ENCODE assay signal across 1 cellular context in the genomic region with DNA sequence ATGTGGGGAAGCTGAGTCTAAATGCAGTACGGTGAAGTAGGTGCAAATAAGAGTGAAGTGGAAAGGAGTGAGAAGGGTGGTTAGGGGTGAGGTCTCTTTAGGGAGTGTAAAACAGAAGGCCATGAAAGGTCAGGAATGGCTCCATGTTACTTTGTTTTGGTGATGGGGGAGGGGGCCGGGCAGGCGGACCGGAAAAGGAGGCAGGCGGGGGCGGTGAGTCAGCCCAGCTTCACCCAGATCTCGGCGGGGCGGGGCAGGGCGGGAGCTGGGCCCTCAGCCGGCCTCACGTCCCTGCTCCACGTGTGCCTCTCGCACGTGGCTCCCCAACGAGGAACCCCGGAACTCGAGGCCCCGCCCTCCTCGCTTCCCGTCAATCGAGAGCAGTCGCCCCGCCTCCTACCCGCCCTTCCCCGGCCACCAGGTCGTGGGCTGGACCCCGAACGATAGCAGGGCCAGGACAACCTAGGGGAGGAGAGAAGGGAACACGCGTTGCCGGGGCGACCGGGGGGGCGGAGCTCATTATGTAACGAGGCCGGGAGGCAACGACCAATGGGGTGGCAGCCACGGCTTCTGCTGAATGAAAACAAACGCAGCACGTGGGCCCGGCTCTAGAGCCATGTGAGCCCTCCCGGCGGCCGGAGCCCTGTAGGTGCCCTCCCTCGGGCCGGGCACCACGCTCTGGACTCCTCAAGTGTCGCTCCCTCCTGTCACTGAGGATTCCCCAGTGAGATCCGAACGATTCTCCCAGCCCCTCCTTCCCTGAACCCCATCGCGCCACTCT.
TF ChIP-seq lines count a peak whose summit lies in the region.

No MANE protein-coding gene starts in this region.

TF ChIP-seq in HepG2, 621 proteins besides CTCF, POLR2A, EP300 and RAD21 (continued from another document and continues in another):
- TF ChIP-seq, protein P1, sequence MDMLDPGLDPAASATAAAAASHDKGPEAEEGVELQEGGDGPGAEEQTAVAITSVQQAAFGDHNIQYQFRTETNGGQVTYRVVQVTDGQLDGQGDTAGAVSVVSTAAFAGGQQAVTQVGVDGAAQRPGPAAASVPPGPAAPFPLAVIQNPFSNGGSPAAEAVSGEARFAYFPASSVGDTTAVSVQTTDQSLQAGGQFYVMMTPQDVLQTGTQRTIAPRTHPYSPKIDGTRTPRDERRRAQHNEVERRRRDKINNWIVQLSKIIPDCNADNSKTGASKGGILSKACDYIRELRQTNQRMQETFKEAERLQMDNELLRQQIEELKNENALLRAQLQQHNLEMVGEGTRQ (IDR thresholded peaks at IDR 0.05; ENCODE audit: low read depth, low read length) = peak; percentile 68
- TF ChIP-seq, protein P1 (CRISPR knock-in tag; IDR thresholded peaks at IDR 0.05; ENCODE audit: borderline replicate concordance) = peak; percentile 80
- peak; percentile 97 for TF ChIP-seq SOX5 (CRISPR knock-in tag; IDR thresholded peaks at IDR 0.05; ENCODE audit: borderline replicate concordance)
- TF ChIP-seq MXD4 (CRISPR knock-in tag; IDR thresholded peaks at IDR 0.05) = peak; percentile 100
- no peak for TF ChIP-seq ZNF530 (CRISPR knock-in tag; IDR thresholded peaks at IDR 0.05; ENCODE audit: low read depth)
- TF ChIP-seq ZNF619 (CRISPR knock-in tag; IDR thresholded peaks at IDR 0.05) = no peak
- peak; percentile 40; the same call in 1 of the 2 replicates for TF ChIP-seq CHD2 (IDR thresholded peaks at IDR 0.05; ENCODE audit: low read depth, low read length)
- peak; percentile 93 for TF ChIP-seq ZNF331 (CRISPR knock-in tag; IDR thresholded peaks at IDR 0.05)
- TF ChIP-seq, protein P2, sequence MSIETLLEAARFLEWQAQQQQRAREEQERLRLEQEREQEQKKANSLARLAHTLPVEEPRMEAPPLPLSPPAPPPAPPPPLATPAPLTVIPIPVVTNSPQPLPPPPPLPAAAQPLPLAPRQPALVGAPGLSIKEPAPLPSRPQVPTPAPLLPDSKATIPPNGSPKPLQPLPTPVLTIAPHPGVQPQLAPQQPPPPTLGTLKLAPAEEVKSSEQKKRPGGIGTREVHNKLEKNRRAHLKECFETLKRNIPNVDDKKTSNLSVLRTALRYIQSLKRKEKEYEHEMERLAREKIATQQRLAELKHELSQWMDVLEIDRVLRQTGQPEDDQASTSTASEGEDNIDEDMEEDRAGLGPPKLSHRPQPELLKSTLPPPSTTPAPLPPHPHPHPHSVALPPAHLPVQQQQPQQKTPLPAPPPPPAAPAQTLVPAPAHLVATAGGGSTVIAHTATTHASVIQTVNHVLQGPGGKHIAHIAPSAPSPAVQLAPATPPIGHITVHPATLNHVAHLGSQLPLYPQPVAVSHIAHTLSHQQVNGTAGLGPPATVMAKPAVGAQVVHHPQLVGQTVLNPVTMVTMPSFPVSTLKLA (IDR thresholded peaks at IDR 0.05) = peak; percentile 100
- peak; percentile 57; the same call in 1 of the 2 replicates for TF ChIP-seq SIX1 (CRISPR knock-in tag; IDR thresholded peaks at IDR 0.05; ENCODE audit: borderline replicate concordance)
- peak; percentile 91 for TF ChIP-seq ZZZ3 (CRISPR knock-in tag; IDR thresholded peaks at IDR 0.05; ENCODE audit: borderline replicate concordance)
- TF ChIP-seq AGO1 (IDR thresholded peaks at IDR 0.05; ENCODE audit: low read depth, low read length, poor library complexity, severe bottlenecking) = peak; percentile 83
- peak; percentile 85; the same call in 1 of the 2 replicates for TF ChIP-seq ZNF816 (CRISPR knock-in tag; IDR thresholded peaks at IDR 0.05; ENCODE audit: borderline replicate concordance)
- no peak for TF ChIP-seq RORA (CRISPR knock-in tag; IDR thresholded peaks at IDR 0.05)
- no peak for TF ChIP-seq ZNF121 (CRISPR knock-in tag; IDR thresholded peaks at IDR 0.05)
- TF ChIP-seq HOXA5 (CRISPR knock-in tag; IDR thresholded peaks at IDR 0.05) = peak; percentile 97
- TF ChIP-seq, protein P3, sequence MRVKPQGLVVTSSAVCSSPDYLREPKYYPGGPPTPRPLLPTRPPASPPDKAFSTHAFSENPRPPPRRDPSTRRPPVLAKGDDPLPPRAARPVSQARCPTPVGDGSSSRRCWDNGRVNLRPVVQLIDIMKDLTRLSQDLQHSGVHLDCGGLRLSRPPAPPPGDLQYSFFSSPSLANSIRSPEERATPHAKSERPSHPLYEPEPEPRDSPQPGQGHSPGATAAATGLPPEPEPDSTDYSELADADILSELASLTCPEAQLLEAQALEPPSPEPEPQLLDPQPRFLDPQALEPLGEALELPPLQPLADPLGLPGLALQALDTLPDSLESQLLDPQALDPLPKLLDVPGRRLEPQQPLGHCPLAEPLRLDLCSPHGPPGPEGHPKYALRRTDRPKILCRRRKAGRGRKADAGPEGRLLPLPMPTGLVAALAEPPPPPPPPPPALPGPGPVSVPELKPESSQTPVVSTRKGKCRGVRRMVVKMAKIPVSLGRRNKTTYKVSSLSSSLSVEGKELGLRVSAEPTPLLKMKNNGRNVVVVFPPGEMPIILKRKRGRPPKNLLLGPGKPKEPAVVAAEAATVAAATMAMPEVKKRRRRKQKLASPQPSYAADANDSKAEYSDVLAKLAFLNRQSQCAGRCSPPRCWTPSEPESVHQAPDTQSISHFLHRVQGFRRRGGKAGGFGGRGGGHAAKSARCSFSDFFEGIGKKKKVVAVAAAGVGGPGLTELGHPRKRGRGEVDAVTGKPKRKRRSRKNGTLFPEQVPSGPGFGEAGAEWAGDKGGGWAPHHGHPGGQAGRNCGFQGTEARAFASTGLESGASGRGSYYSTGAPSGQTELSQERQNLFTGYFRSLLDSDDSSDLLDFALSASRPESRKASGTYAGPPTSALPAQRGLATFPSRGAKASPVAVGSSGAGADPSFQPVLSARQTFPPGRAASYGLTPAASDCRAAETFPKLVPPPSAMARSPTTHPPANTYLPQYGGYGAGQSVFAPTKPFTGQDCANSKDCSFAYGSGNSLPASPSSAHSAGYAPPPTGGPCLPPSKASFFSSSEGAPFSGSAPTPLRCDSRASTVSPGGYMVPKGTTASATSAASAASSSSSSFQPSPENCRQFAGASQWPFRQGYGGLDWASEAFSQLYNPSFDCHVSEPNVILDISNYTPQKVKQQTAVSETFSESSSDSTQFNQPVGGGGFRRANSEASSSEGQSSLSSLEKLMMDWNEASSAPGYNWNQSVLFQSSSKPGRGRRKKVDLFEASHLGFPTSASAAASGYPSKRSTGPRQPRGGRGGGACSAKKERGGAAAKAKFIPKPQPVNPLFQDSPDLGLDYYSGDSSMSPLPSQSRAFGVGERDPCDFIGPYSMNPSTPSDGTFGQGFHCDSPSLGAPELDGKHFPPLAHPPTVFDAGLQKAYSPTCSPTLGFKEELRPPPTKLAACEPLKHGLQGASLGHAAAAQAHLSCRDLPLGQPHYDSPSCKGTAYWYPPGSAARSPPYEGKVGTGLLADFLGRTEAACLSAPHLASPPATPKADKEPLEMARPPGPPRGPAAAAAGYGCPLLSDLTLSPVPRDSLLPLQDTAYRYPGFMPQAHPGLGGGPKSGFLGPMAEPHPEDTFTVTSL (CRISPR knock-in tag; IDR thresholded peaks at IDR 0.05; ENCODE audit: borderline replicate concordance) = peak; percentile 91
- peak; percentile 89 to 100 for TF ChIP-seq KLF16 (CRISPR knock-in tag; IDR thresholded peaks at IDR 0.05)
- TF ChIP-seq, protein P4, sequence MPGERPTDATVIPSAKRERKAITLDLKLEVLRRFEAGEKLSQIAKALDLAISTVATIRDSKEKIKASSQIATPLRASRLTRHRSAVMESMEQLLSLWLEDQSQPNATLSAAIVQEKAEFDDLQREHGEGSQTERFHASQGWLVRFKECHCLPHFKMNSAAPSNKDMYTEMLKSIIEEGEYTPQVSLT (CRISPR knock-in tag; IDR thresholded peaks at IDR 0.05; ENCODE audit: borderline replicate concordance, low read depth) = peak; percentile 21; the same call in 1 of the 2 replicates
- peak; percentile 55 for TF ChIP-seq HNRNPK (IDR thresholded peaks at IDR 0.05; ENCODE audit: low read depth, low read length, poor library complexity, severe bottlenecking)
- peak; percentile 90 for TF ChIP-seq ZBTB42 (CRISPR knock-in tag; IDR thresholded peaks at IDR 0.05)
- TF ChIP-seq, protein P5, sequence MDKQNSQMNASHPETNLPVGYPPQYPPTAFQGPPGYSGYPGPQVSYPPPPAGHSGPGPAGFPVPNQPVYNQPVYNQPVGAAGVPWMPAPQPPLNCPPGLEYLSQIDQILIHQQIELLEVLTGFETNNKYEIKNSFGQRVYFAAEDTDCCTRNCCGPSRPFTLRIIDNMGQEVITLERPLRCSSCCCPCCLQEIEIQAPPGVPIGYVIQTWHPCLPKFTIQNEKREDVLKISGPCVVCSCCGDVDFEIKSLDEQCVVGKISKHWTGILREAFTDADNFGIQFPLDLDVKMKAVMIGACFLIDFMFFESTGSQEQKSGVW (CRISPR knock-in tag; IDR thresholded peaks at IDR 0.05; ENCODE audit: borderline replicate concordance) = no peak; the same call in 1 of the 2 replicates
- TF ChIP-seq KLF15 (CRISPR knock-in tag; IDR thresholded peaks at IDR 0.05; ENCODE audit: borderline replicate concordance) = no peak; the same call in 1 of the 2 replicates
- no peak for TF ChIP-seq ZNF3 (CRISPR knock-in tag; IDR thresholded peaks at IDR 0.05)
- TF ChIP-seq, protein P6, sequence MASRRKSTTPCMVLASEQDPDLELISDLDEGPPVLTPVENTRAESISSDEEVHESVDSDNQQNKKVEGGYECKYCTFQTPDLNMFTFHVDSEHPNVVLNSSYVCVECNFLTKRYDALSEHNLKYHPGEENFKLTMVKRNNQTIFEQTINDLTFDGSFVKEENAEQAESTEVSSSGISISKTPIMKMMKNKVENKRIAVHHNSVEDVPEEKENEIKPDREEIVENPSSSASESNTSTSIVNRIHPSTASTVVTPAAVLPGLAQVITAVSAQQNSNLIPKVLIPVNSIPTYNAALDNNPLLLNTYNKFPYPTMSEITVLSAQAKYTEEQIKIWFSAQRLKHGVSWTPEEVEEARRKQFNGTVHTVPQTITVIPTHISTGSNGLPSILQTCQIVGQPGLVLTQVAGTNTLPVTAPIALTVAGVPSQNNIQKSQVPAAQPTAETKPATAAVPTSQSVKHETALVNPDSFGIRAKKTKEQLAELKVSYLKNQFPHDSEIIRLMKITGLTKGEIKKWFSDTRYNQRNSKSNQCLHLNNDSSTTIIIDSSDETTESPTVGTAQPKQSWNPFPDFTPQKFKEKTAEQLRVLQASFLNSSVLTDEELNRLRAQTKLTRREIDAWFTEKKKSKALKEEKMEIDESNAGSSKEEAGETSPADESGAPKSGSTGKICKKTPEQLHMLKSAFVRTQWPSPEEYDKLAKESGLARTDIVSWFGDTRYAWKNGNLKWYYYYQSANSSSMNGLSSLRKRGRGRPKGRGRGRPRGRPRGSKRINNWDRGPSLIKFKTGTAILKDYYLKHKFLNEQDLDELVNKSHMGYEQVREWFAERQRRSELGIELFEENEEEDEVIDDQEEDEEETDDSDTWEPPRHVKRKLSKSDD (CRISPR knock-in tag; IDR thresholded peaks at IDR 0.05; ENCODE audit: low read depth) = no peak
- TF ChIP-seq ZNF792 (CRISPR knock-in tag; IDR thresholded peaks at IDR 0.05) = peak; percentile 98
- peak; percentile 91; the same call in 1 of the 2 replicates for TF ChIP-seq PCBP1 (IDR thresholded peaks at IDR 0.05; ENCODE audit: borderline replicate concordance, low read depth, low read length)
- TF ChIP-seq ZNF124 (CRISPR knock-in tag; IDR thresholded peaks at IDR 0.05) = peak; percentile 80; the same call in 1 of the 2 replicates
- TF ChIP-seq RBM22 (optimal IDR thresholded peaks at IDR 0.05; ENCODE audit: low read length) = peak; percentile 96
- TF ChIP-seq MBNL3 (CRISPR knock-in tag; conservative IDR thresholded peaks at IDR 0.05) = no peak
- TF ChIP-seq, protein P7, sequence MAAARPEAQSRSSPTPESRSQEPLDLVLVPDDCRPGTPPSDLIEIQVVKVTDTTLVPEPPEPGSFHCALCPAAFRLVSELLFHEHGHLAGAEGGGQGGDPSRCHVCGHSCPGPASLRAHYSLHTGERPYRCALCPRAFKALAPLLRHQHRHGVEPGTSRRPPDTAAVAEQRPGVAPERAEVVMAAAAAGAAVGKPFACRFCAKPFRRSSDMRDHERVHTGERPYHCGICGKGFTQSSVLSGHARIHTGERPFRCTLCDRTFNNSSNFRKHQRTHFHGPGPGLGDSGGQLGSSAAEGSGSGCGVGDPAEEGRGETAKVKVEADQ (CRISPR knock-in tag; IDR thresholded peaks at IDR 0.05; ENCODE audit: borderline replicate concordance) = peak; percentile 84
- TF ChIP-seq SRSF1 (optimal IDR thresholded peaks at IDR 0.05; ENCODE audit: low read depth, low read length) = no peak
- peak; percentile 100 for TF ChIP-seq SAP130 (CRISPR knock-in tag; IDR thresholded peaks at IDR 0.05; ENCODE audit: low read depth)
- TF ChIP-seq, protein P8, sequence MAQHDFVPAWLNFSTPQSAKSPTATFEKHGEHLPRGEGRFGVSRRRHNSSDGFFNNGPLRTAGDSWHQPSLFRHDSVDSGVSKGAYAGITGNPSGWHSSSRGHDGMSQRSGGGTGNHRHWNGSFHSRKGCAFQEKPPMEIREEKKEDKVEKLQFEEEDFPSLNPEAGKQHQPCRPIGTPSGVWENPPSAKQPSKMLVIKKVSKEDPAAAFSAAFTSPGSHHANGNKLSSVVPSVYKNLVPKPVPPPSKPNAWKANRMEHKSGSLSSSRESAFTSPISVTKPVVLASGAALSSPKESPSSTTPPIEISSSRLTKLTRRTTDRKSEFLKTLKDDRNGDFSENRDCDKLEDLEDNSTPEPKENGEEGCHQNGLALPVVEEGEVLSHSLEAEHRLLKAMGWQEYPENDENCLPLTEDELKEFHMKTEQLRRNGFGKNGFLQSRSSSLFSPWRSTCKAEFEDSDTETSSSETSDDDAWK (CRISPR knock-in tag; IDR thresholded peaks at IDR 0.05) = no peak
- TF ChIP-seq, protein P9, sequence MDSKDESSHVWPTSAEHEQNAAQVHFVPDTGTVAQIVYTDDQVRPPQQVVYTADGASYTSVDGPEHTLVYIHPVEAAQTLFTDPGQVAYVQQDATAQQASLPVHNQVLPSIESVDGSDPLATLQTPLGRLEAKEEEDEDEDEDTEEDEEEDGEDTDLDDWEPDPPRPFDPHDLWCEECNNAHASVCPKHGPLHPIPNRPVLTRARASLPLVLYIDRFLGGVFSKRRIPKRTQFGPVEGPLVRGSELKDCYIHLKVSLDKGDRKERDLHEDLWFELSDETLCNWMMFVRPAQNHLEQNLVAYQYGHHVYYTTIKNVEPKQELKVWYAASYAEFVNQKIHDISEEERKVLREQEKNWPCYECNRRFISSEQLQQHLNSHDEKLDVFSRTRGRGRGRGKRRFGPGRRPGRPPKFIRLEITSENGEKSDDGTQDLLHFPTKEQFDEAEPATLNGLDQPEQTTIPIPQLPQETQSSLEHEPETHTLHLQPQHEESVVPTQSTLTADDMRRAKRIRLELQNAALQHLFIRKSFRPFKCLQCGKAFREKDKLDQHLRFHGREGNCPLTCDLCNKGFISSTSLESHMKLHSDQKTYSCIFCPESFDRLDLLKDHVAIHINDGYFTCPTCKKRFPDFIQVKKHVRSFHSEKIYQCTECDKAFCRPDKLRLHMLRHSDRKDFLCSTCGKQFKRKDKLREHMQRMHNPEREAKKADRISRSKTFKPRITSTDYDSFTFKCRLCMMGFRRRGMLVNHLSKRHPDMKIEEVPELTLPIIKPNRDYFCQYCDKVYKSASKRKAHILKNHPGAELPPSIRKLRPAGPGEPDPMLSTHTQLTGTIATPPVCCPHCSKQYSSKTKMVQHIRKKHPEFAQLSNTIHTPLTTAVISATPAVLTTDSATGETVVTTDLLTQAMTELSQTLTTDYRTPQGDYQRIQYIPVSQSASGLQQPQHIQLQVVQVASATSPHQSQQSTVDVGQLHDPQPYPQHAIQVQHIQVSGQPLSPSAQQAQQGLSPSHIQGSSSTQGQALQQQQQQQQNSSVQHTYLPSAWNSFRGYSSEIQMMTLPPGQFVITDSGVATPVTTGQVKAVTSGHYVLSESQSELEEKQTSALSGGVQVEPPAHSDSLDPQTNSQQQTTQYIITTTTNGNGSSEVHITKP (CRISPR knock-in tag; IDR thresholded peaks at IDR 0.05; ENCODE audit: low read depth) = peak; percentile 86
- TF ChIP-seq RXRB (CRISPR knock-in tag; IDR thresholded peaks at IDR 0.05; ENCODE audit: borderline replicate concordance) = peak; percentile 99
